In genomic region chr7:129617607-129618006, GRCh38 we compare ENCODE assay signal across 15 cellular contexts. TPM values are rescaled to one million over a fixed set of nuclear protein-coding genes. Genes with fewer than 3 reads are reported as not detected.
DNase-seq lines count a peak whose midpoint lies in the region; ATAC-seq and TF ChIP-seq lines count a peak whose summit lies in the region.
"Had no signal": no experiment of that assay in that cellular context is flagged by ENCODE, and none has a peak within 500 bp of the region (broad histone marks: within the 10 kb centered on the region; RNA-seq: fewer than 3 reads in every experiment).

No MANE protein-coding gene starts in this region.

- no peaks in the 10 kb centered on the region; the same call in 2 of the 3 replicates for H3K36me3 Mint-ChIP-seq in GM23338 (ENCODE audit: low read depth)

- no peak overlapping the region for H2AFZ ChIP-seq in GM23338
- H2AFZ ChIP-seq in OCI-LY7 (ENCODE audit: low read length), result no peak overlapping the region
- H2AFZ ChIP-seq in fibroblast of lung (ENCODE audit: low read length), result no peak overlapping the region
- H2AFZ ChIP-seq: PC-9 had no signal

- DNase-seq in GM23338 (ENCODE audit: low spot score), result no peak
- no peak for DNase-seq in OCI-LY7 (ENCODE audit: low spot score)
- DNase-seq in fibroblast of lung (ENCODE audit: low read depth in 2 of 2), result no peak
- no peak for DNase-seq in COLO668 (lab: John Stamatoyannopoulos, UW; ENCODE audit: unreplicated experiment)
- no peak for DNase-seq in NCI-H2107 treated with DMSO at 0.1 percent for 48 hours (lab: John Stamatoyannopoulos, UW; ENCODE audit: unreplicated experiment)
- DNase-seq: activated B cell treated with CpG ODN at 0.5 μM for 24 hours, activated gamma-delta T cell treated with Interleukin-2 at 50 U/mL for 16 hours, left ventricle myocardium superior, PC-9, retina had no signal

- 0 out of 2 replicates have a peak overlapping the region, but pooled peaks have one; percentile 15 for H3K4me2 ChIP-seq in GM23338
- peak overlapping the region; percentile 26; the same call in 1 of the 2 replicates for H3K4me2 ChIP-seq in OCI-LY7 (ENCODE audit: low read length)
- H3K4me2 ChIP-seq in fibroblast of lung (ENCODE audit: extremely low read depth, insufficient read depth, low read length), result peak overlapping the region; percentile 54
- H3K4me2 ChIP-seq: PC-9 had no signal

- no peaks in the 10 kb centered on the region for H3K36me3 ChIP-seq in GM23338 (ENCODE audit: insufficient read depth)
- H3K36me3 ChIP-seq in OCI-LY7 (ENCODE audit: insufficient read depth, low read length), result peaks cover 8% of the 10 kb centered on the region
- no peaks in the 10 kb centered on the region for H3K36me3 ChIP-seq in fibroblast of lung (ENCODE audit: control insufficient read depth, insufficient read depth, low read length)
- H3K36me3 ChIP-seq in neutrophil, result no peaks in the 10 kb centered on the region
- H3K36me3 ChIP-seq: suprapubic skin had no signal

- POLR2A ChIA-PET in OCI-LY7 (lab: Charles Lee), result interaction anchor here (1.6 to 2.3 kb wide), 2 partner anchors 12 to 30 kb away, joined by 3 to 6 read pairs; no protein-coding TSS in a partner anchor

- TF ChIP-seq CTCF in GM23338 (conservative IDR thresholded peaks at IDR 0.05; ENCODE audit: low read depth in 2 of 2) (no peak), OCI-LY7 (conservative IDR thresholded peaks at IDR 0.05; ENCODE audit: low read length) (no peak), fibroblast of lung (conservative IDR thresholded peaks at IDR 0.05 in 1 of 2, IDR thresholded peaks at IDR 0.05 in 1 of 2; ENCODE audit: low read depth in 1 of 2, low read length in 2 of 2) (no peak), neutrophil (IDR thresholded peaks at IDR 0.05) (no peak)

- peaks cover 82% of the 10 kb centered on the region for H4K20me1 ChIP-seq in GM23338 (replicated peaks; ENCODE audit: insufficient read depth)
- peaks cover 42% of the 10 kb centered on the region for H4K20me1 ChIP-seq in OCI-LY7 (ENCODE audit: insufficient read depth, low read length)
- no peaks in the 10 kb centered on the region for H4K20me1 ChIP-seq in fibroblast of lung (ENCODE audit: control insufficient read depth, extremely low read depth, insufficient read depth, low read length)

- no peak overlapping the region for H3K27ac Mint-ChIP-seq in GM23338
- H3K27ac Mint-ChIP-seq: activated B cell treated with CpG ODN at 0.5 μM for 24 hours, nephron had no signal

- no peaks in the 10 kb centered on the region for H3F3A ChIP-seq in GM23338 (replicated peaks; ENCODE audit: low read depth)

- no peak overlapping the region for H3K9ac ChIP-seq in fibroblast of lung (ENCODE audit: insufficient read depth, low read length)

- H3K27me3 ChIP-seq in GM23338 (ENCODE audit: insufficient read depth) (no peaks in the 10 kb centered on the region), fibroblast of lung (ENCODE audit: control insufficient read depth, insufficient read depth, low read length) (no peaks in the 10 kb centered on the region), neutrophil (no peaks in the 10 kb centered on the region)
- H3K27me3 ChIP-seq: suprapubic skin had no signal

- intact Hi-C loops in OCI-LY7 (cut with micrococcal nuclease; ENCODE audit: unreplicated experiment), result no loop called here

- H3K27ac ChIP-seq in GM23338 (ENCODE audit: low read depth) (peak overlapping the region; percentile 28; the same call in 1 of the 2 replicates), OCI-LY7 (ENCODE audit: low read depth, low read length, poor library complexity, severe bottlenecking) (no peak overlapping the region), fibroblast of lung (ENCODE audit: insufficient read depth, low read length) (no peak overlapping the region), neutrophil (peak overlapping the region; percentile 85)
- H3K27ac ChIP-seq: C4-2B, PC-9, suprapubic skin had no signal

- no peak overlapping the region for H3K4me3 ChIP-seq in GM23338
- no peak overlapping the region for H3K4me3 ChIP-seq in OCI-LY7 (ENCODE audit: low read depth, low read length, poor library complexity, severe bottlenecking)
- no peak overlapping the region for H3K4me3 ChIP-seq in fibroblast of lung (replicated peaks in 1 of 4; ENCODE audit: control extremely low read depth in 1 of 4, insufficient read depth in 1 of 4, low read depth in 3 of 4, low read length in 4 of 4)
- H3K4me3 ChIP-seq in neutrophil (ENCODE audit: low read depth in 1 of 2, low read length in 1 of 2), result peak overlapping the region; percentile 21 to 22
- H3K4me3 ChIP-seq: PC-9, suprapubic skin had no signal

- peaks cover 37% of the 10 kb centered on the region for H3K4me1 Mint-ChIP-seq in GM23338

- peaks cover 38% of the 10 kb centered on the region for H3K4me1 ChIP-seq in GM23338 (ENCODE audit: insufficient read depth)
- peaks cover 46% of the 10 kb centered on the region for H3K4me1 ChIP-seq in OCI-LY7 (ENCODE audit: insufficient read depth, low read length, poor library complexity, severe bottlenecking)
- H3K4me1 ChIP-seq in fibroblast of lung (ENCODE audit: control insufficient read depth, extremely low read depth, insufficient read depth, low read length), result peaks cover 2% of the 10 kb centered on the region
- peaks cover 94 to 95% of the 10 kb centered on the region in 2 experiments for H3K4me1 ChIP-seq in neutrophil (ENCODE audit: control insufficient read depth in 1 of 2, insufficient read depth in 1 of 2, low read depth in 1 of 2, low read length in 1 of 2)

- H3K9me3 ChIP-seq in OCI-LY7 (ENCODE audit: low read length), result no peaks in the 10 kb centered on the region
- no peaks in the 10 kb centered on the region for H3K9me3 ChIP-seq in fibroblast of lung (ENCODE audit: control insufficient read depth, insufficient read depth, low read depth, low read length)
- H3K9me3 ChIP-seq in neutrophil, result no peaks in the 10 kb centered on the region
- H3K9me3 ChIP-seq: suprapubic skin had no signal

- CTCF ChIA-PET in OCI-LY7 (lab: Charles Lee; ENCODE audit: unreplicated experiment), result no interaction called here

- no peak overlapping the region for H3K4me3 Mint-ChIP-seq in GM23338
- H3K4me3 Mint-ChIP-seq: activated B cell treated with CpG ODN at 0.5 μM for 24 hours, nephron had no signal

- ATAC-seq in GM23338 (no peak), GM21529 (IDR thresholded peaks at IDR 0.05; ENCODE audit: unreplicated experiment) (no peak)
- ATAC-seq: left ventricle myocardium superior had no signal

- BruUV-seq in OCI-LY7 (replicated peaks; lab: Mats Ljungman, UMichigan), result no TSS peak

- H3K9me2 ChIP-seq in GM23338 (ENCODE audit: insufficient read depth) (no peaks in the 10 kb centered on the region), OCI-LY7 (ENCODE audit: insufficient read depth, low read length) (no peaks in the 10 kb centered on the region)

- H3K79me2 ChIP-seq in GM23338 (replicated peaks; ENCODE audit: insufficient read depth), result peaks cover 98% of the 10 kb centered on the region
- peaks cover 100% of the 10 kb centered on the region for H3K79me2 ChIP-seq in OCI-LY7 (ENCODE audit: insufficient read depth, low read depth, low read length)
- H3K79me2 ChIP-seq in fibroblast of lung (ENCODE audit: control insufficient read depth, insufficient read depth, low read length), result peaks cover 90% of the 10 kb centered on the region

- H3K27me3 Mint-ChIP-seq in GM23338 (ENCODE audit: insufficient read depth, low read depth, poor library complexity), result peaks cover 4% of the 10 kb centered on the region
- H3K27me3 Mint-ChIP-seq: activated B cell treated with CpG ODN at 0.5 μM for 24 hours had no signal

- no peaks in the 10 kb centered on the region for H3K9me3 Mint-ChIP-seq in GM23338
- H3K9me3 Mint-ChIP-seq: activated B cell treated with CpG ODN at 0.5 μM for 24 hours, nephron had no signal

TF ChIP-seq in GM23338, 12 proteins besides CTCF, POLR2A, EP300 and RAD21 (continues in another document):
- TF ChIP-seq ZNF114 (CRISPR knock-in tag; IDR thresholded peaks at IDR 0.05) (no peak), ETS1 (IDR thresholded peaks at IDR 0.05) (no peak), EZH2 (IDR thresholded peaks at IDR 0.05; ENCODE audit: low read depth, unreplicated experiment) (no peak)

RNA-seq across cellular contexts. Expression of gene NRF1, which starts 6.1 kb away (rescaled TPM):
- total RNA-seq in GM23338 (2014; rRNA removed; shearing (Covaris generic)), result 24.6 and 26.7 TPM in 2 replicates
- polyA plus RNA-seq in GM23338 (2016; fragmentation: Nextera tagmentation; extraction: Ambion mirVana) (4.8 and 5.3 TPM in 2 replicates), fibroblast of lung (7.3 and 11.3 TPM in 2 replicates)
- total RNA-seq in OCI-LY7 (2014; rRNA removed; shearing (Covaris generic)), result 21.4 and 26.5 TPM in 2 replicates
- total RNA-seq in OCI-LY7 (2022) (26.9 and 31.9 TPM in 2 replicates), fibroblast of lung (12.6 and 15.5 TPM in 2 replicates)
- 6.4 and 9.0 TPM in 2 replicates for polyA plus RNA-seq in fibroblast of lung (2012)
- 27.9 and 33.2 TPM in 2 replicates for polyA minus RNA-seq in fibroblast of lung (ENCODE audit: low replicate concordance)

Comparison
In these comparisons a context has a peak if more than half of its experiments do, and no peak if none do; other contexts are left out.
1. H3K27ac ChIP-seq: peak in GM23338 (single experiment) and neutrophil (single experiment); none in OCI-LY7 (single experiment) and fibroblast of lung (single experiment).
2. H3K4me3 ChIP-seq: peak in neutrophil (2 of 2); none in GM23338 (single experiment), OCI-LY7 (single experiment) and fibroblast of lung (0 of 4).
3. Peak in every context shown above with its lines, with median percentiles within 50 percentile points of each other: H3K4me2 ChIP-seq.